Comparison of ENCODE assay signal across 1 cellular context in the genomic region with DNA sequence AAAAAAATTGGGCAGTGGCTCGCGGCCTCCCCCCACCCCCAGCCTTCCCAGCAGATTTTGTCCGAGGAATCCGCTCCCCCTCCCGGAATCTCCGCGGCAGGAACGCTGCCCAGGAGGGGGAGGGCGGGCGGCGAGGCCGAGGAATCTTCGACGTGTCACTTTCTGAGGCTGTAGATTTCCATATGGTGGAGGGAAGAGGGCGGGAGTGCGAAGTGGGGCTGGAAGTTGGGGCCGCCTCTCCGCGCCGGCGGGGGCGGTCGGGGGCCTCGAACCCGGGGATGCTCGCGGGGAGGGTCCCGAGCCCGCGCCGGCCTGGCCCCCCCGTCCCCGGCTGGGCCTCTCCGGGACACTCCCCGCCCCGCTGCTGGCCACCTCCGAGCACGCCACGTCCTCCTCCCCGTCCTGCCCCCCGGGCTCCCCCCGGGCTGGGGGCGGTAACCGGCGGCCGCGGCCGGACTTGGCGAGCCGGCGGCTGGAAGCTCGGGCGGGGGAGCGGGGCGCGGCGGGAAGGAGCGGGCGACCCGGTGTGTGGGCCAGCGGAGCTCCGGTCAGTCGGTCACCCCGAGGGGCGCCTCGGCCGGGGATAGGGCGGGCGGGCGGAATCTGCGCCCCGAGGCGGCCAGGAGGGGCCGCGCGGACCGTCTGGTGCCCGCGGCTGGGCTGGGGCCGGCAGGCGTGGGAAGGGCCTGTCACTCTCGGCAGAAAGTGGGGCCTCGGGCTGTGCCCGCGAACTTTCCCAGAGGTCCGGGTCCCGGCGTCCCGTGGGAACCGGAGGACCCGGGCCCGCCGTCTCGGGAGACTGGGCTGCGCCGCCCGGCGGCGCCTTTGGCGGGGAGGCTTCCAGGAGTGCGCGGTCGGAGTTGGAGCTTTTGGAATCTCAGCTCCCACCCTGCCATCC.
A peak's percentile ranks its signal among the peaks of the same experiment; 100 is the strongest.
TF ChIP-seq lines count a peak whose summit lies in the region.

No MANE protein-coding gene starts in this region.

TF ChIP-seq in A549, 52 proteins besides CTCF, POLR2A, EP300 and RAD21 (continued from another document):
- TF ChIP-seq, protein P1, sequence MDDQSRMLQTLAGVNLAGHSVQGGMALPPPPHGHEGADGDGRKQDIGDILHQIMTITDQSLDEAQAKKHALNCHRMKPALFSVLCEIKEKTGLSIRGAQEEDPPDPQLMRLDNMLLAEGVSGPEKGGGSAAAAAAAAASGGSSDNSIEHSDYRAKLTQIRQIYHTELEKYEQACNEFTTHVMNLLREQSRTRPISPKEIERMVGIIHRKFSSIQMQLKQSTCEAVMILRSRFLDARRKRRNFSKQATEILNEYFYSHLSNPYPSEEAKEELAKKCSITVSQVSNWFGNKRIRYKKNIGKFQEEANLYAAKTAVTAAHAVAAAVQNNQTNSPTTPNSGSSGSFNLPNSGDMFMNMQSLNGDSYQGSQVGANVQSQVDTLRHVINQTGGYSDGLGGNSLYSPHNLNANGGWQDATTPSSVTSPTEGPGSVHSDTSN (IDR thresholded peaks at IDR 0.05) = no peak
- TF ChIP-seq GATA3 (IDR thresholded peaks at IDR 0.05; ENCODE audit: borderline replicate concordance) (0 out of 2 replicates have a peak, but pooled peaks have one; percentile 22), SMC3 (IDR thresholded peaks at IDR 0.05) (peak; percentile 20; the same call in 1 of the 3 replicates)
- TF ChIP-seq, protein P2, sequence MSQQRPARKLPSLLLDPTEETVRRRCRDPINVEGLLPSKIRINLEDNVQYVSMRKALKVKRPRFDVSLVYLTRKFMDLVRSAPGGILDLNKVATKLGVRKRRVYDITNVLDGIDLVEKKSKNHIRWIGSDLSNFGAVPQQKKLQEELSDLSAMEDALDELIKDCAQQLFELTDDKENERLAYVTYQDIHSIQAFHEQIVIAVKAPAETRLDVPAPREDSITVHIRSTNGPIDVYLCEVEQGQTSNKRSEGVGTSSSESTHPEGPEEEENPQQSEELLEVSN (IDR thresholded peaks at IDR 0.05; ENCODE audit: borderline replicate concordance, low read depth) = 0 out of 2 replicates have a peak, but pooled peaks have one; percentile 37
